18 cellular contexts compared by ENCODE assay signal in the genomic region with DNA sequence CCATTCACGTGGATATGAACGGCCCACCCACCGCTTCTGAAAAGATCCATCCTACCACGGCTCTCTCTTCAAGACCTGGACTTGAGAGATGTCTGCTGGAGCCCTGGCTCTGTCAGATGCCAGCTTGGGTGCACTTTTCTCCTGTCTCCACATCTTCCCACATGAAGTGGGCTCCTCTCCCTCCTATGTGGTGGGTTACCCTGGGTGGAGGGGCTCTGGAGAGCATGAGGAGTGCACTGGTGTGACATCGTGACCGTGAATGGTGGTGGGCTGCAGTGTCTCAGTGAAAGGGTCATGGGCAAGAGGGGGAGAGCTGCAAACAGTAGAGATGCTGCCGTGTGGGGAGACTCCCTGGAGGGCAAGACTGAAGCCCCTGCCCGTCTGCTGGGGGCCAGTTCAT.
DNase-seq lines count a peak whose midpoint lies in the region; ATAC-seq, FAIRE-seq and TF ChIP-seq lines count a peak whose summit lies in the region.
"Had no signal": no experiment of that assay in that cellular context is flagged by ENCODE, and none has a peak within 500 bp of the region (broad histone marks: within the 10 kb centered on the region; RNA-seq: fewer than 3 reads in every experiment).

No MANE protein-coding gene starts in this region.

- FAIRE-seq in kidney (lab: Jason Lieb, UNC) = no peak
- FAIRE-seq: GM12892, H54 had no signal

- no peak overlapping the region for H4K8ac ChIP-seq in neuronal stem cell (ENCODE audit: low read depth, low read length)

- H3K79me1 ChIP-seq in neuronal stem cell (ENCODE audit: low read depth, low read length) = no peaks in the 10 kb centered on the region

- no peak overlapping the region for H2BK15ac ChIP-seq in neuronal stem cell (ENCODE audit: low read length)

- intact Hi-C loops in kidney (cut with DNase I) = loop anchor here (5.0 kb wide), 1 partner anchor 283 kb away; no protein-coding TSS in a partner anchor
- intact Hi-C loops in upper lobe of right lung (cut with DNase I) = no loop called here

- H3K4me2 ChIP-seq in neuronal stem cell (ENCODE audit: insufficient read depth, low read length, poor library complexity, severe bottlenecking) = no peak overlapping the region

- H3K9ac ChIP-seq in kidney (ENCODE audit: low read length in 2 of 2) = no peak overlapping the region
- H3K9ac ChIP-seq in neuronal stem cell (ENCODE audit: low read depth, low read length, poor library complexity) = no peak overlapping the region

- no peak overlapping the region for H2AFZ ChIP-seq in neuronal stem cell (ENCODE audit: low read length)

- H3K23ac ChIP-seq in neuronal stem cell (ENCODE audit: low read depth, low read length, poor library complexity) = peak overlapping the region; percentile 14

- H3K4me1 ChIP-seq in kidney (ENCODE audit: control insufficient read depth in 1 of 2, insufficient read depth in 1 of 2, low read depth in 1 of 2, low read length in 2 of 2) (no peaks in the 10 kb centered on the region), neuronal stem cell (ENCODE audit: control insufficient read depth in 2 of 2, insufficient read depth in 1 of 2, low read depth in 1 of 2, low read length in 2 of 2) (peaks cover 6 to 17% of the 10 kb centered on the region in 2 donors), upper lobe of right lung (no peaks in the 10 kb centered on the region), SJCRH30 (no peaks in the 10 kb centered on the region)
- H3K4me1 ChIP-seq: HAP-1 had no signal

- no peak overlapping the region for H2BK120ac ChIP-seq in neuronal stem cell (ENCODE audit: low read depth, low read length)

- DNase-seq in kidney (peak; percentile 16), neuronal stem cell (ENCODE audit: low spot score) (no peak), upper lobe of right lung (peak; percentile 42), SJCRH30 (no peak), NCI-H146 (lab: John Stamatoyannopoulos, UW) (no peak)
- DNase-seq: C1 segment of cervical spinal cord; Calu3; CD4-positive, alpha-beta memory T cell; COR-L47; DMS53; DMS79 treated with DMSO at 0.1 percent for 48 hours; GF-D8; GOT3; HFFc6 had no signal

- ATAC-seq in upper lobe of right lung (no peak), HG03378 (IDR thresholded peaks at IDR 0.05; ENCODE audit: unreplicated experiment) (no peak)

- H3K4me3 ChIP-seq in kidney (ENCODE audit: low read length in 2 of 2) (no peak overlapping the region), neuronal stem cell (ENCODE audit: low read length in 2 of 2) (no peak overlapping the region), upper lobe of right lung (no peak overlapping the region), SJCRH30 (no peak overlapping the region)
- H3K4me3 ChIP-seq: HAP-1 had no signal

- H3K27ac ChIP-seq in kidney (ENCODE audit: low read depth in 2 of 2, low read length in 2 of 2) = no peak overlapping the region
- H3K27ac ChIP-seq in neuronal stem cell (replicated peaks; ENCODE audit: low read length) = no peak overlapping the region
- no peak overlapping the region for H3K27ac ChIP-seq in upper lobe of right lung
- H3K27ac ChIP-seq in SJCRH30 = no peak overlapping the region

- peak overlapping the region; percentile 46 for H2BK5ac ChIP-seq in neuronal stem cell (ENCODE audit: low read length)

- H3K18ac ChIP-seq in neuronal stem cell (ENCODE audit: low read length) = no peak overlapping the region

- H3K36me3 ChIP-seq in kidney (ENCODE audit: control insufficient read depth in 1 of 2, insufficient read depth in 2 of 2, low read length in 2 of 2) (peaks cover 0 to 6% of the 10 kb centered on the region in 2 donors), neuronal stem cell (replicated peaks in 1 of 2; ENCODE audit: control insufficient read depth in 2 of 2, insufficient read depth in 2 of 2, low read length in 2 of 2) (peaks cover 0 to 26% of the 10 kb centered on the region in 2 donors), upper lobe of right lung (no peaks in the 10 kb centered on the region), SJCRH30 (no peaks in the 10 kb centered on the region)
- H3K36me3 ChIP-seq: HAP-1 had no signal

- WGBS in neuronal stem cell (ENCODE audit: extremely low coverage in 2 of 2, insufficient read length in 2 of 2, insufficient replicate concordance in 1 of 2), 2 donors = no CpG with 5 or more reads among the region's 8 CpGs

- peak overlapping the region; percentile 45 for H2AK5ac ChIP-seq in neuronal stem cell (ENCODE audit: low read depth, low read length)

- H3K27me3 ChIP-seq in neuronal stem cell (ENCODE audit: control insufficient read depth in 3 of 3, insufficient read depth in 3 of 3, low read depth in 1 of 3, low read length in 3 of 3) (no peaks in the 10 kb centered on the region), upper lobe of right lung (no peaks in the 10 kb centered on the region), SJCRH30 (peaks cover 2% of the 10 kb centered on the region; the same call in 1 of the 2 replicates)

- H3K4ac ChIP-seq in neuronal stem cell (ENCODE audit: low read length) = no peak overlapping the region

- H3K9me3 ChIP-seq in kidney (ENCODE audit: control insufficient read depth in 1 of 2, low read length in 2 of 2) (no peaks in the 10 kb centered on the region), neuronal stem cell (replicated peaks in 1 of 2; ENCODE audit: control insufficient read depth in 2 of 2, insufficient read depth in 1 of 2, low read depth in 1 of 2, low read length in 2 of 2) (no peaks in the 10 kb centered on the region), upper lobe of right lung (no peaks in the 10 kb centered on the region), SJCRH30 (replicated peaks) (no peaks in the 10 kb centered on the region)
- H3K9me3 ChIP-seq: HAP-1 had no signal

- H4K91ac ChIP-seq in neuronal stem cell (ENCODE audit: low read depth, low read length, poor library complexity) = no peak overlapping the region

- no peak overlapping the region for H2BK12ac ChIP-seq in neuronal stem cell (ENCODE audit: low read length)

- H3K14ac ChIP-seq in neuronal stem cell (ENCODE audit: low read length) = no peak overlapping the region

- TF ChIP-seq CTCF in kidney (IDR thresholded peaks at IDR 0.05; ENCODE audit: borderline replicate concordance, extremely low read depth, insufficient read depth) = no peak
- no peak for TF ChIP-seq CTCF in upper lobe of right lung (IDR thresholded peaks at IDR 0.05)

Comparison
In these comparisons a context has a peak if more than half of its experiments do, and no peak if none do; other contexts are left out.
1. DNase-seq: peak in kidney (single experiment) and upper lobe of right lung (single experiment); none in neuronal stem cell (single experiment), SJCRH30 (0 of 2) and NCI-H146 (single experiment).